Comparison of ENCODE assay signal across 20 cellular contexts in genomic region chr19:10278935-10279334, GRCh38. TPM values are rescaled to one million over a fixed set of nuclear protein-coding genes. Genes with fewer than 3 reads are reported as not detected.
"Had no signal": no experiment of that assay in that cellular context is flagged by ENCODE, and none has a peak within 500 bp of the region (broad histone marks: within the 10 kb centered on the region; RNA-seq: fewer than 3 reads in every experiment).

No MANE protein-coding gene starts in this region.

- H3K36me3 Mint-ChIP-seq: brain, mesothelial cell of epicardium, WTC11 had no signal

- H3K27me3 Mint-ChIP-seq: activated naive CD8-positive, alpha-beta T cell; activated T-cell treated with anti-CD3 and anti-CD28 coated beads, Interleukin-2, amount 50 U/mL, for 24 hours; stimulated activated naive CD8-positive, alpha-beta T cell treated with anti-CD3 and anti-CD28 coated beads, Interleukin-15, amount 100 ng/mL, for 72 hours had no signal

- H3K9me3 ChIP-seq: right lobe of liver had no signal

- H3K27ac Mint-ChIP-seq: activated naive CD8-positive, alpha-beta T cell; activated T-cell treated with anti-CD3 and anti-CD28 coated beads, Interleukin-2, amount 50 U/mL, for 24 hours; brain; mesothelial cell of epicardium; WTC11 had no signal

- DNase-seq: activated CD4-positive, alpha-beta T cell treated with anti-CD3 and anti-CD28 coated beads for 48 hours; activated gamma-delta T cell treated with Interleukin-2 at 50 U/mL for 16 hours; activated T-cell treated with anti-CD3 and anti-CD28 coated beads, Interleukin-2, amount 50 U/mL, for 24 hours; central memory CD4-positive, alpha-beta T cell; effector CD8-positive, alpha-beta T cell; foreskin keratinocyte; right lobe of liver; stimulated activated CD4-positive, alpha-beta T cell treated with anti-CD3 and anti-CD28 coated beads, Interleukin-4, amount 100 ng/mL, for 4 hours; stimulated activated CD8-positive, alpha-beta memory T cell treated with anti-CD3 and anti-CD28 coated beads, Interleukin-4, amount 100 ng/mL, for 48 hours; stimulated activated naive CD8-positive, alpha-beta T cell treated with anti-CD3 and anti-CD28 coated beads, Interleukin-15, amount 100 ng/mL, for 72 hours; T-helper 2 cell had no signal

- H3K27ac ChIP-seq: coronary artery, foreskin keratinocyte, right lobe of liver had no signal

- H3K4me3 Mint-ChIP-seq: activated naive CD8-positive, alpha-beta T cell; activated T-cell treated with anti-CD3 and anti-CD28 coated beads, Interleukin-2, amount 50 U/mL, for 24 hours; brain; mesothelial cell of epicardium; neural crest cell; stimulated activated naive CD8-positive, alpha-beta T cell treated with anti-CD3 and anti-CD28 coated beads, Interleukin-15, amount 100 ng/mL, for 72 hours; WTC11 had no signal

- H3K4me1 Mint-ChIP-seq: brain, mesothelial cell of epicardium, neural crest cell, WTC11 had no signal

- H3K9me3 Mint-ChIP-seq: activated T-cell treated with anti-CD3 and anti-CD28 coated beads, Interleukin-2, amount 50 U/mL, for 24 hours; mesothelial cell of epicardium; neural crest cell; stimulated activated naive CD8-positive, alpha-beta T cell treated with anti-CD3 and anti-CD28 coated beads, Interleukin-15, amount 100 ng/mL, for 72 hours; WTC11 had no signal

- H3K27me3 ChIP-seq: right lobe of liver had no signal

- H3K4me2 ChIP-seq: smooth muscle cell had no signal

- H3K4me3 ChIP-seq: coronary artery, lung, right lobe of liver, smooth muscle cell had no signal

- ATAC-seq: foreskin keratinocyte; stimulated activated naive CD8-positive, alpha-beta T cell treated with anti-CD3 and anti-CD28 coated beads, Interleukin-15, amount 100 ng/mL, for 72 hours; WTC11 had no signal

RNA-seq across cellular contexts. Expression of gene ICAM4, which starts 7.8 kb away (rescaled TPM):
- total RNA-seq: neural crest cell, osteocyte had no signal

RNA-seq across cellular contexts. Expression of gene ICAM5, which starts 10.8 kb away (rescaled TPM):
- total RNA-seq: neural crest cell had no signal
